In the genomic region with DNA sequence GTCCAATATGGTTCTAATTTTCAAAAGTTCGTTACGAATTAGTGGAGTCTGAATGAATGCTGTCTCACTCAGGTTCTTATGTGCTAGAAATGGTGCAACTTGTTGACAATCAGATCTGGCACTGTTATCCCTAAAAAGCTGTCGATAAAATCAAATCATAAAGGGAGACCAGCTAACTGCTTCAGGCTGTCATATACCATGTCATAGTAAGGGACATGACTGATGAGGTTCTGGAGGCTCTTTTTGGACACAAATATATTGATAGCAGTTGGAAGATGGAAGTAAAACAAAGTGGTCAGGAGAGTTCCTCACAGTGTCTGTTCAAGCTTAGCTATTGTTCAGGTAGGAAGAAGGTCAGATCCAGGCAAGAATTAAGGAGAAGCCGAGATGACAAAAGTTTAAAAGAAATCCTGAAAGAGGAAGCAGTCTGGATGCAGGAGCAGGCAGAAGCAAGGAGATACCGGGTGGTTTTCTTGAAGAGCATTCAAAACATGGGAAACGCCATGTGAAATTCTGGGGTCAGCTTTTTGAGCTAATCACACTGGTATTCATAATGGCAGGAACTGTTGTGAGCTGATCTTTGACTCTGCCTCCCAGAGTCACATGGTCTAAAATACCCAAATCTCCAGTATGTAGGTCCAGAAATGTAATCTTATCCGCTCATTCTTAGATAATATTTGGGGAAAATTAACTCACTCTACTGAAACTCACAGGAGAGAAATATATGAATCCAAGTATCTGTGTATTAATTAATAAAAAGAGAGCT, we compare ENCODE assay signal across 27 cellular contexts. TPM values are rescaled to one million over a fixed set of nuclear protein-coding genes. Genes with fewer than 3 reads are reported as not detected.
DNase-seq lines count a peak whose midpoint lies in the region; ATAC-seq, FAIRE-seq and TF ChIP-seq lines count a peak whose summit lies in the region.
"Had no signal": no experiment of that assay in that cellular context is flagged by ENCODE, and none has a peak within 500 bp of the region (broad histone marks: within the 10 kb centered on the region; RNA-seq: fewer than 3 reads in every experiment).

No MANE protein-coding gene starts in this region.

- H3K36me3 ChIP-seq in GM23338 (ENCODE audit: insufficient read depth) = no peaks in the 10 kb centered on the region
- no peaks in the 10 kb centered on the region for H3K36me3 ChIP-seq in H1 (ENCODE audit: control insufficient read depth in 2 of 4, insufficient read depth in 4 of 4, low read length in 3 of 4)
- H3K36me3 ChIP-seq: SJCRH30 had no signal

- H3F3A ChIP-seq in GM23338 (replicated peaks; ENCODE audit: low read depth) = no peaks in the 10 kb centered on the region

- no peak overlapping the region for H2BK120ac ChIP-seq in H1 (replicated peaks; ENCODE audit: low read depth, low read length)

- TF ChIP-seq EP300 in H1 (IDR thresholded peaks at IDR 0.05; ENCODE audit: borderline replicate concordance in 1 of 2, low read depth in 2 of 2, low read length in 2 of 2) = no peak

- H2BK15ac ChIP-seq in H1 (ENCODE audit: low read length) = no peak overlapping the region

- no peaks in the 10 kb centered on the region for H3K79me1 ChIP-seq in H1 (ENCODE audit: low read depth, low read length)

- no peaks in the 10 kb centered on the region for H3K9me2 ChIP-seq in GM23338 (ENCODE audit: insufficient read depth)

- TF ChIP-seq CTCF in GM23338 (conservative IDR thresholded peaks at IDR 0.05; ENCODE audit: low read depth in 2 of 2) (no peak), H1 (IDR thresholded peaks at IDR 0.05; ENCODE audit: control extremely low read depth in 1 of 3, insufficient read depth in 1 of 3, low read depth in 1 of 3, low read length in 3 of 3) (no peak), nephron (IDR thresholded peaks at IDR 0.05; ENCODE audit: unreplicated experiment in 3 of 3) (no peak)

- H3K36me3 Mint-ChIP-seq in GM23338 (ENCODE audit: low read depth) (no peaks in the 10 kb centered on the region), nephron (ENCODE audit: low read depth) (no peaks in the 10 kb centered on the region)

- no peak overlapping the region for H3K56ac ChIP-seq in H1 (replicated peaks; ENCODE audit: insufficient read length, low read depth, low read length)

- no peaks in the 10 kb centered on the region for H3K27me3 ChIP-seq in GM23338 (ENCODE audit: insufficient read depth)
- H3K27me3 ChIP-seq in H1 (replicated peaks in 1 of 4; ENCODE audit: control insufficient read depth in 3 of 4, extremely low read depth in 1 of 4, insufficient read depth in 3 of 4, low read length in 3 of 4) = no peaks in the 10 kb centered on the region
- H3K27me3 ChIP-seq: SJCRH30 had no signal

- H3K9me3 Mint-ChIP-seq in GM23338 (no peaks in the 10 kb centered on the region), nephron (no peaks in the 10 kb centered on the region)

- no peak overlapping the region for H4K8ac ChIP-seq in H1 (ENCODE audit: extremely low read depth, insufficient read depth, low read length)

- no peak overlapping the region for H3K4me3 ChIP-seq in GM23338
- H3K4me3 ChIP-seq in H1 (ENCODE audit: extremely low read depth in 1 of 4, insufficient read depth in 2 of 4, low read depth in 3 of 4, low read length in 4 of 4) = no peak overlapping the region
- H3K4me3 ChIP-seq: PC-9, SJCRH30 had no signal

- no peak overlapping the region for H4K5ac ChIP-seq in H1 (ENCODE audit: insufficient read length, low read depth, low read length)

- no peak overlapping the region for H2BK5ac ChIP-seq in H1 (ENCODE audit: low read depth, low read length)

- peaks cover 21% of the 10 kb centered on the region for H3K4me1 ChIP-seq in GM23338 (ENCODE audit: insufficient read depth)
- H3K4me1 ChIP-seq in H1 (replicated peaks in 1 of 4; ENCODE audit: control insufficient read depth in 3 of 4, insufficient read depth in 4 of 4, low read length in 3 of 4) = no peaks in the 10 kb centered on the region; a peak in 1 of 7 replicates

- H3K4me1 Mint-ChIP-seq in GM23338 (peaks cover 18% of the 10 kb centered on the region), nephron (peaks cover 21% of the 10 kb centered on the region)

- H3K4me3 Mint-ChIP-seq in GM23338 (no peak overlapping the region), nephron (no peak overlapping the region)

- POLR2A ChIA-PET in H1 (lab: Charles Lee; ENCODE audit: partially characterized antibody) = no interaction called here

- no peak overlapping the region for H3K23ac ChIP-seq in H1 (ENCODE audit: insufficient read length)

- no peaks in the 10 kb centered on the region for H3K23me2 ChIP-seq in H1 (ENCODE audit: low read depth, low read length)

- H3K18ac ChIP-seq in H1 (ENCODE audit: extremely low read depth, low read length) = no peak overlapping the region

- no peaks in the 10 kb centered on the region for H3K9me3 ChIP-seq in H1 (ENCODE audit: insufficient read depth in 2 of 2, low read depth in 1 of 2, low read length in 1 of 2)

- ATAC-seq in GM23338 (no peak), GM21515 (IDR thresholded peaks at IDR 0.05; ENCODE audit: unreplicated experiment) (no peak), HG02610 (IDR thresholded peaks at IDR 0.05; ENCODE audit: unreplicated experiment) (no peak)

- no peak overlapping the region for H3K4ac ChIP-seq in H1 (replicated peaks; ENCODE audit: insufficient read length, low read depth, low read length)

- no peak overlapping the region for H2BK12ac ChIP-seq in H1 (ENCODE audit: low read depth, low read length)

- H3K27me3 Mint-ChIP-seq in GM23338 (ENCODE audit: insufficient read depth, low read depth, poor library complexity) = peaks cover 3% of the 10 kb centered on the region
- no peaks in the 10 kb centered on the region for H3K27me3 Mint-ChIP-seq in nephron (ENCODE audit: low read depth)

- WGBS in H1 (ENCODE audit: extremely low coverage in 1 of 2, insufficient coverage in 1 of 2, insufficient read length in 1 of 2, insufficient replicate concordance in 2 of 2, low coverage in 1 of 2, low lambda C conversion rate in 2 of 2, missing lambda C conversion rate in 1 of 2), 2 experiments = 94% methylated on average over 7 of the region's 7 CpGs; no CpG with 5 or more reads in 1 of the 2 experiments

- no peak overlapping the region for H3K14ac ChIP-seq in H1 (ENCODE audit: insufficient read length)

- H4K20me1 ChIP-seq in GM23338 (replicated peaks; ENCODE audit: insufficient read depth) (no peaks in the 10 kb centered on the region), H1 (replicated peaks in 1 of 2; ENCODE audit: control insufficient read depth in 1 of 2, insufficient read depth in 2 of 2, low read length in 2 of 2) (no peaks in the 10 kb centered on the region)

- no peak for DNase-seq in GM23338 (ENCODE audit: low spot score)
- no peak for DNase-seq in HTR-8/SVneo (ENCODE audit: insufficient read length, low spot score)
- DNase-seq in H1 (ENCODE audit: low read depth in 1 of 2, low spot score in 2 of 2) = no peak
- no peak for DNase-seq in activated CD4-positive, alpha-beta T cell treated with anti-CD3 and anti-CD28 coated beads for 4 hours
- no peak for DNase-seq in NCI-H1092 treated with DMSO at 0.1 percent for 48 hours (lab: John Stamatoyannopoulos, UW)
- DNase-seq: Calu3; DMS79 treated with DMSO at 0.1 percent for 48 hours; GF-D8; HCEC 1CT; KBM-7; MV-4-11; NCI-H1105 treated with DMSO at 0.1 percent for 48 hours; NCI-H146; NCI-H1930; NCI-H2107; NCI-H446 treated with DMSO at 0.1 percent for 48 hours; NCI-H526; NCI-H82; NK-92 treated with Interleukin-12 subunit alpha and Interleukin-12 subunit beta, amount 100 ng/mL, for 24 hours; PC-9; SJCRH30 had no signal

- peak; percentile 55 for FAIRE-seq in HTR-8/SVneo (lab: Jason Lieb, UNC)
- no peak for FAIRE-seq in H1 (lab: Jason Lieb, UNC)
- FAIRE-seq: GM12892 had no signal

- H3K27ac ChIP-seq in GM23338 (ENCODE audit: low read depth) (no peak overlapping the region), H1 (ENCODE audit: low read depth, low read length) (no peak overlapping the region)
- H3K27ac ChIP-seq: HL-60, PC-9 had no signal

- no peak overlapping the region for H4K91ac ChIP-seq in H1 (replicated peaks; ENCODE audit: insufficient read length, low read length)

- H2AFZ ChIP-seq in GM23338 (peak overlapping the region; percentile 69; the same call in 1 of the 2 replicates), H1 (ENCODE audit: low read length) (0 out of 2 replicates have a peak overlapping the region, but pooled peaks have one; percentile 28)
- H2AFZ ChIP-seq: PC-9 had no signal

- no peak overlapping the region for H2BK20ac ChIP-seq in H1 (ENCODE audit: low read length)

- CTCF ChIA-PET in H1 (lab: Charles Lee; ENCODE audit: partially characterized antibody) = interaction anchor here (0.6 to 2.1 kb wide), 5 partner anchors 13 to 289 kb away, joined by 3 to 7 read pairs (median 3); no protein-coding TSS in a partner anchor

- TF ChIP-seq RAD21 in H1 (IDR thresholded peaks at IDR 0.05 in 1 of 2, conservative IDR thresholded peaks at IDR 0.05 in 1 of 2; ENCODE audit: low read depth in 2 of 2, low read length in 2 of 2) = no peak

- no peak overlapping the region for H3K4me2 ChIP-seq in GM23338
- H3K4me2 ChIP-seq in H1 (ENCODE audit: insufficient read depth in 1 of 2, low read depth in 2 of 2, low read length in 2 of 2) = no peak overlapping the region
- H3K4me2 ChIP-seq: PC-9 had no signal

- TF ChIP-seq POLR2A in H1 (IDR thresholded peaks at IDR 0.05; ENCODE audit: control extremely low read depth in 1 of 2, low read depth in 2 of 2, low read length in 2 of 2) = no peak

- H2AK5ac ChIP-seq in H1 (ENCODE audit: low read depth, low read length) = no peak overlapping the region

- H3K27ac Mint-ChIP-seq in GM23338 = no peak overlapping the region
- peak overlapping the region in 2 of 3 experiments; percentile 3 to 59 for H3K27ac Mint-ChIP-seq in nephron

- no peaks in the 10 kb centered on the region for H3K79me2 ChIP-seq in GM23338 (replicated peaks; ENCODE audit: insufficient read depth)
- no peaks in the 10 kb centered on the region for H3K79me2 ChIP-seq in H1 (ENCODE audit: control insufficient read depth in 1 of 2, insufficient read depth in 2 of 2, low read length in 2 of 2)

- no peak overlapping the region for H3K9ac ChIP-seq in H1 (replicated peaks in 1 of 4; ENCODE audit: extremely low read depth in 1 of 4, low read depth in 3 of 4, low read length in 3 of 4)

TF ChIP-seq in GM23338, 12 proteins besides CTCF, POLR2A, EP300 and RAD21 (continues in another document):
- no peak for TF ChIP-seq ZNF331 (CRISPR knock-in tag; IDR thresholded peaks at IDR 0.05; ENCODE audit: low read depth)

RNA-seq across cellular contexts. Expression of a gene that starts 9.4 kb away (rescaled TPM):
- 0.07 TPM in 1 of 2 replicates, not detected in the other for total RNA-seq in GM23338 (2014; rRNA removed; shearing (Covaris generic))
- polyA plus RNA-seq in GM23338 (2016; fragmentation: Nextera tagmentation; extraction: Ambion mirVana) (0.15 TPM in 1 of 2 replicates, not detected in the other), H1 (2011; rRNA removed) (0.03 TPM in 2 replicates)
- not detected in 2 replicates for total RNA-seq in H1 (2021; fragmentation: NEBNext Ultra II Directional; extraction: Animal tissue kit (Norgen Biotek cat#: 25700))
- not detected for polyA plus RNA-seq in H1 (2011; cell fraction: cytosol; rRNA removed)
- polyA plus RNA-seq in H1 (2011; cell fraction: nucleus; rRNA removed) = not detected
- 0.07 TPM in 1 of 4 replicates, not detected in the others for polyA plus RNA-seq in H1 (2012, experiment 1 of 2)
- polyA plus RNA-seq in H1 (2012, experiment 2 of 2) = not detected
- 0.02 TPM for polyA plus RNA-seq in H1 (2013, experiment 1 of 2)
- polyA plus RNA-seq in H1 (2013, experiment 2 of 2) = 0.02 TPM
- 0.13 TPM in 1 of 2 replicates, not detected in the other for polyA minus RNA-seq in H1 (2011; rRNA and poly(A)+ RNA removed)
- not detected for polyA minus RNA-seq in H1 (2011; cell fraction: cytosol; rRNA and poly(A)+ RNA removed)
- not detected for polyA minus RNA-seq in H1 (2011; cell fraction: nucleus; rRNA and poly(A)+ RNA removed)
- total RNA-seq: Calu3, RPMI7951 had no signal
